24 cellular contexts compared by ENCODE assay signal in the genomic region with DNA sequence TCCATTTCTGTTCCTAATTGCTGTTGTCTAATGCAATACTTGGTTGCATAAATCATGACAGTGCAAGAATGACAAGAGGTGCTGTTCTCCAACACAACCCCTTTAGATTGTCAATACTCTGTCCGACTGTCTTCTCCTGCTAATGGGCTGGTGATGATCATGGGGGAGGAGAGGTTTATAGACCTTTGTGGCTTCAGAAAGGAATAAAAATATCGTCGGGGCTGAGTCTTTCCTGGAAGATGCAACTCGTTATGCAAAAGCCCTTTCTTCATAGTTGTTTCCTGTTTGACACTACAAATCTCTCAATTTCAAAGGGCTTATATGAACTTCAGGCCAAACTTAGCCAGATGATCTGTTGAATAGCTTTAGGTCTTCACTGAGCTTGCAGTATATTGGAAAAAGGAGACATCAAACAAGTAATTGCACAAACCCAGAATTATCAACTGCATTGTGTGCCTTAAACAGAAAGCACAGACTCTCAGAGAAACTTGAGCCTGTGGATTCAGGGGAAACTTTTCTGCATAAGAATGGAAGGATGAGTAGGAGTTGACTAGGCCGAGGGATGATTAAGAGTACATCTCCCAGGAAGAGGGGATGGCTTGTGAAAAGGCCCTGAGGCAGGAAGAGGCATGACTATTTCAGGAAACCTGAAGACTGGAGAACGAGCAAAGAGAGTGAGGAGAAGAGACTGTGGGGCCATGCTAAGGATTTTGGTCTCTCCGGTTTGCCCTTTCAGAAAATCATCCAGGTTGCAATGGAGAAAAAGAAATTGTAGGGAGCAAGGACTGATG.
DNase-seq lines count a peak whose midpoint lies in the region; ATAC-seq and TF ChIP-seq lines count a peak whose summit lies in the region.
"Had no signal": no experiment of that assay in that cellular context is flagged by ENCODE, and none has a peak within 500 bp of the region (broad histone marks: within the 10 kb centered on the region; RNA-seq: fewer than 3 reads in every experiment).

No MANE protein-coding gene starts in this region.

- H3K4me2 ChIP-seq in smooth muscle cell, result no peak overlapping the region

- no peaks in the 10 kb centered on the region for H3K27me3 ChIP-seq in NT2/D1 (ENCODE audit: insufficient read depth, insufficient read length)
- no peaks in the 10 kb centered on the region for H3K27me3 ChIP-seq in smooth muscle cell (ENCODE audit: low read depth)
- H3K27me3 ChIP-seq: adrenal gland had no signal

- no peaks in the 10 kb centered on the region for H3K79me2 ChIP-seq in smooth muscle cell (ENCODE audit: low read depth)

- 64% methylated on average over 7 of the region's 7 CpGs for WGBS in smooth muscle cell (ENCODE audit: low lambda C conversion rate)

- no peak overlapping the region for H2AFZ ChIP-seq in smooth muscle cell (ENCODE audit: low read depth)

- H3F3A ChIP-seq in smooth muscle cell (ENCODE audit: low read depth), result peaks cover 10% of the 10 kb centered on the region

- H3K9ac ChIP-seq in NT2/D1 (ENCODE audit: insufficient read length, low read depth) (no peak overlapping the region), smooth muscle cell (ENCODE audit: low read depth) (no peak overlapping the region)

- no peak overlapping the region for H3K4me3 Mint-ChIP-seq in natural killer cell treated with Interleukin-12 subunit alpha and Interleukin-12 subunit beta and Interleukin-15 and Interleukin-18, amount 100 ng/mL, for 72 hours
- no peak overlapping the region for H3K4me3 Mint-ChIP-seq in natural killer cell
- H3K4me3 Mint-ChIP-seq in osteocyte (ENCODE audit: unreplicated experiment), result no peak overlapping the region
- H3K4me3 Mint-ChIP-seq: activated B cell treated with CpG ODN at 0.5 μM for 24 hours; CD4-positive, CD25-positive, alpha-beta regulatory T cell; central memory CD8-positive, alpha-beta T cell; naive B cell; stimulated activated naive B cell treated with anti-CD40 and anti-IgM and Interleukin-4, amounts not matched to agents 10 μg/mL and 1 μg/mL and 100 μg/mL, for 72 hours had no signal

- H3K27ac Mint-ChIP-seq in natural killer cell treated with Interleukin-12 subunit alpha and Interleukin-12 subunit beta and Interleukin-15 and Interleukin-18, amount 100 ng/mL, for 72 hours, result no peak overlapping the region
- H3K27ac Mint-ChIP-seq in natural killer cell (no peak overlapping the region), osteocyte (ENCODE audit: unreplicated experiment) (no peak overlapping the region)
- H3K27ac Mint-ChIP-seq: activated B cell treated with CpG ODN at 0.5 μM for 24 hours; CD4-positive, CD25-positive, alpha-beta regulatory T cell; naive B cell; stimulated activated naive B cell treated with anti-CD40 and anti-IgM and Interleukin-4, amounts not matched to agents 10 μg/mL and 1 μg/mL and 100 μg/mL, for 72 hours had no signal

- peaks cover 11% of the 10 kb centered on the region for H3K9me3 ChIP-seq in NT2/D1 (ENCODE audit: insufficient read depth, low read length)
- H3K9me3 ChIP-seq in smooth muscle cell (replicated peaks; ENCODE audit: low read depth), result no peaks in the 10 kb centered on the region
- H3K9me3 ChIP-seq: adrenal gland had no signal

- H4K20me1 ChIP-seq in smooth muscle cell (ENCODE audit: low read depth), result no peaks in the 10 kb centered on the region

- intact Hi-C loops in natural killer cell (cut with micrococcal nuclease), result no loop called here

- H3K4me3 ChIP-seq in NT2/D1 (ENCODE audit: insufficient read length, low read depth), result no peak overlapping the region
- no peak overlapping the region for H3K4me3 ChIP-seq in epithelial cell of esophagus (ENCODE audit: low read length)
- H3K4me3 ChIP-seq in smooth muscle cell, result no peak overlapping the region
- H3K4me3 ChIP-seq: adrenal gland, psoas muscle had no signal

- ATAC-seq in natural killer cell treated with Interleukin-12 subunit alpha and Interleukin-12 subunit beta and Interleukin-15 and Interleukin-18, amount 100 ng/mL, for 72 hours, result peak; percentile 64 to 74
- ATAC-seq in natural killer cell, result no peak
- ATAC-seq: left ventricle myocardium superior; psoas muscle; stimulated activated naive B cell treated with anti-CD40 and anti-IgM and Interleukin-4, amounts not matched to agents 10 μg/mL and 1 μg/mL and 100 μg/mL, for 72 hours had no signal

- H3K27me3 Mint-ChIP-seq in natural killer cell treated with Interleukin-12 subunit alpha and Interleukin-12 subunit beta and Interleukin-15 and Interleukin-18, amount 100 ng/mL, for 72 hours, result peaks cover 3 to 8% of the 10 kb centered on the region in 2 donors
- H3K27me3 Mint-ChIP-seq in natural killer cell (ENCODE audit: low read depth in 2 of 2) (peaks cover 5 to 8% of the 10 kb centered on the region in 2 donors), osteocyte (ENCODE audit: unreplicated experiment) (no peaks in the 10 kb centered on the region)
- H3K27me3 Mint-ChIP-seq: CD4-positive, CD25-positive, alpha-beta regulatory T cell had no signal

- DNase-seq in natural killer cell treated with Interleukin-12 subunit alpha and Interleukin-12 subunit beta and Interleukin-15 and Interleukin-18, amount 100 ng/mL, for 72 hours (ENCODE audit: low spot score), result peak; percentile 71
- DNase-seq in natural killer cell, result no peak
- DNase-seq in NT2/D1 (ENCODE audit: low read depth, low spot score), result peak; percentile 46
- DNase-seq in epithelial cell of esophagus (ENCODE audit: low read depth), result peak; percentile 66
- DNase-seq in midbrain (lab: John Stamatoyannopoulos, UW), result no peak
- DNase-seq in smooth muscle cell (lab: John Stamatoyannopoulos, UW; ENCODE audit: unreplicated experiment), result no peak
- no peak for DNase-seq in osteocyte (ENCODE audit: extremely low spot score, unreplicated experiment)
- DNase-seq in effector CD4-positive, alpha-beta T cell, result no peak
- DNase-seq: 8988T; activated B cell treated with CpG ODN at 0.5 μM for 24 hours; adrenal gland; DND-41; foreskin melanocyte; KG1; left ventricle myocardium superior; naive B cell; NCI-H187; NCI-H446; psoas muscle; stimulated activated CD4-positive, alpha-beta T cell treated with anti-CD3 and anti-CD28 coated beads, Interleukin-12 subunit alpha, Interleukin-12 subunit beta, amount 100 ng/mL, for 4 hours; stimulated activated naive B cell treated with anti-CD40 and anti-IgM and Interleukin-4, amounts not matched to agents 10 μg/mL and 1 μg/mL and 100 μg/mL, for 72 hours; SW 1271 had no signal

- TF ChIP-seq CTCF in natural killer cell (IDR thresholded peaks at IDR 0.05), result no peak
- no peak for TF ChIP-seq CTCF in epithelial cell of esophagus (IDR thresholded peaks at IDR 0.05; ENCODE audit: insufficient read depth, low read depth, low read length, missing control alignments)
- no peak for TF ChIP-seq CTCF in smooth muscle cell (IDR thresholded peaks at IDR 0.05; ENCODE audit: borderline replicate concordance, insufficient read depth, poor library complexity, severe bottlenecking)
- TF ChIP-seq CTCF in osteocyte (IDR thresholded peaks at IDR 0.05), result no peak

- peaks cover 17 to 25% of the 10 kb centered on the region in 2 donors for H3K4me1 Mint-ChIP-seq in natural killer cell treated with Interleukin-12 subunit alpha and Interleukin-12 subunit beta and Interleukin-15 and Interleukin-18, amount 100 ng/mL, for 72 hours (ENCODE audit: low read depth in 2 of 2)
- H3K4me1 Mint-ChIP-seq in natural killer cell (no peaks in the 10 kb centered on the region), osteocyte (ENCODE audit: unreplicated experiment) (peaks cover 24% of the 10 kb centered on the region)
- H3K4me1 Mint-ChIP-seq: activated B cell treated with CpG ODN at 0.5 μM for 24 hours; central memory CD8-positive, alpha-beta T cell; naive B cell had no signal

- peaks cover 2% of the 10 kb centered on the region for H3K9me3 Mint-ChIP-seq in natural killer cell treated with Interleukin-12 subunit alpha and Interleukin-12 subunit beta and Interleukin-15 and Interleukin-18, amount 100 ng/mL, for 72 hours
- H3K9me3 Mint-ChIP-seq in natural killer cell, result no peaks in the 10 kb centered on the region
- no peaks in the 10 kb centered on the region for H3K9me3 Mint-ChIP-seq in osteocyte (ENCODE audit: unreplicated experiment)
- H3K9me3 Mint-ChIP-seq: activated B cell treated with CpG ODN at 0.5 μM for 24 hours; central memory CD8-positive, alpha-beta T cell; stimulated activated naive B cell treated with anti-CD40 and anti-IgM and Interleukin-4, amounts not matched to agents 10 μg/mL and 1 μg/mL and 100 μg/mL, for 72 hours had no signal

- H3K27ac ChIP-seq in smooth muscle cell (ENCODE audit: low read depth), result no peak overlapping the region
- H3K27ac ChIP-seq: adrenal gland, psoas muscle had no signal

- H3K4me1 ChIP-seq in NT2/D1 (ENCODE audit: insufficient read depth, insufficient read length), result peaks cover 6% of the 10 kb centered on the region
- H3K4me1 ChIP-seq in smooth muscle cell (ENCODE audit: low read depth), result peaks cover 7% of the 10 kb centered on the region
- H3K4me1 ChIP-seq: psoas muscle had no signal

- H3K36me3 ChIP-seq in NT2/D1 (ENCODE audit: insufficient read depth, insufficient read length, low read length) (no peaks in the 10 kb centered on the region), smooth muscle cell (ENCODE audit: low read depth) (no peaks in the 10 kb centered on the region)
- H3K36me3 ChIP-seq: adrenal gland had no signal

- peaks cover 6% of the 10 kb centered on the region for H3K36me3 Mint-ChIP-seq in natural killer cell treated with Interleukin-12 subunit alpha and Interleukin-12 subunit beta and Interleukin-15 and Interleukin-18, amount 100 ng/mL, for 72 hours
- H3K36me3 Mint-ChIP-seq in natural killer cell, result no peaks in the 10 kb centered on the region
- H3K36me3 Mint-ChIP-seq in osteocyte (ENCODE audit: unreplicated experiment), result no peaks in the 10 kb centered on the region
- H3K36me3 Mint-ChIP-seq: CD4-positive, CD25-positive, alpha-beta regulatory T cell; stimulated activated naive B cell treated with anti-CD40 and anti-IgM and Interleukin-4, amounts not matched to agents 10 μg/mL and 1 μg/mL and 100 μg/mL, for 72 hours had no signal

Comparison
In these comparisons a context has a peak if more than half of its experiments do, and no peak if none do; other contexts are left out.
1. ATAC-seq: peak in natural killer cell treated with Interleukin-12 subunit alpha and Interleukin-12 subunit beta and Interleukin-15 and Interleukin-18, amount 100 ng/mL, for 72 hours (2 of 2); none in natural killer cell (0 of 3).
2. DNase-seq: peak in natural killer cell treated with Interleukin-12 subunit alpha and Interleukin-12 subunit beta and Interleukin-15 and Interleukin-18, amount 100 ng/mL, for 72 hours (single experiment), NT2/D1 (single experiment) and epithelial cell of esophagus (single experiment); none in natural killer cell (single experiment), midbrain (single experiment), smooth muscle cell (single experiment), osteocyte (single experiment) and effector CD4-positive, alpha-beta T cell (single experiment).